In genomic region chr1:168090395-168090794, GRCh38 we compare ENCODE assay signal across 26 cellular contexts.
"Had no signal": no experiment of that assay in that cellular context is flagged by ENCODE, and none has a peak within 500 bp of the region (broad histone marks: within the 10 kb centered on the region; RNA-seq: fewer than 3 reads in every experiment).

No MANE protein-coding gene starts in this region.

- H3K27ac Mint-ChIP-seq: mesothelial cell of epicardium; naive B cell; natural killer cell treated with Interleukin-12 subunit alpha and Interleukin-12 subunit beta and Interleukin-15 and Interleukin-18, amount 100 ng/mL, for 72 hours; stimulated activated memory B cell treated with anti-CD40 and anti-IgM and Interleukin-4, amounts not matched to agents 10 μg/mL and 1 μg/mL and 100 μg/mL, for 72 hours; type B pancreatic cell had no signal

- H2AFZ ChIP-seq: hepatocyte had no signal

- H3K9me3 Mint-ChIP-seq: mesothelial cell of epicardium; naive B cell; natural killer cell treated with Interleukin-12 subunit alpha and Interleukin-12 subunit beta and Interleukin-15 and Interleukin-18, amount 100 ng/mL, for 72 hours; stimulated activated memory B cell treated with anti-CD40 and anti-IgM and Interleukin-4, amounts not matched to agents 10 μg/mL and 1 μg/mL and 100 μg/mL, for 72 hours; type B pancreatic cell had no signal

- H3K27me3 ChIP-seq: foreskin keratinocyte, gastroesophageal sphincter, heart left ventricle, hepatocyte, ovary, sigmoid colon, testis, tibial artery had no signal

- H3K4me3 Mint-ChIP-seq: mesothelial cell of epicardium; naive B cell; natural killer cell treated with Interleukin-12 subunit alpha and Interleukin-12 subunit beta and Interleukin-15 and Interleukin-18, amount 100 ng/mL, for 72 hours; stimulated activated memory B cell treated with anti-CD40 and anti-IgM and Interleukin-4, amounts not matched to agents 10 μg/mL and 1 μg/mL and 100 μg/mL, for 72 hours; type B pancreatic cell had no signal

- H3K4me3 ChIP-seq: gastroesophageal sphincter, heart left ventricle, hepatocyte, lung, mucosa of descending colon, ovary, psoas muscle, sigmoid colon, testis, tibial artery had no signal

- H3K4me2 ChIP-seq: hepatocyte had no signal

- FAIRE-seq: kidney had no signal

- H3K79me2 ChIP-seq: hepatocyte had no signal

- H3K27ac ChIP-seq: epithelial cell of prostate, foreskin keratinocyte, gastroesophageal sphincter, heart left ventricle, hepatocyte, psoas muscle, sigmoid colon, tibial artery had no signal

- H3K9me3 ChIP-seq: gastroesophageal sphincter, heart left ventricle, mucosa of descending colon, ovary, psoas muscle, sigmoid colon, testis, tibial artery had no signal

- H3K36me3 Mint-ChIP-seq: naive B cell; natural killer cell treated with Interleukin-12 subunit alpha and Interleukin-12 subunit beta and Interleukin-15 and Interleukin-18, amount 100 ng/mL, for 72 hours; stimulated activated memory B cell treated with anti-CD40 and anti-IgM and Interleukin-4, amounts not matched to agents 10 μg/mL and 1 μg/mL and 100 μg/mL, for 72 hours had no signal

- H3K27me3 Mint-ChIP-seq: type B pancreatic cell had no signal

- DNase-seq: cortex of kidney; effector CD4-positive, alpha-beta T cell; foreskin keratinocyte; heart left ventricle; kidney; mesenchymal stem cell; mucosa of descending colon; naive B cell; nucleus accumbens; ovary; psoas muscle; right cardiac atrium; sigmoid colon; stimulated activated CD4-positive, alpha-beta T cell treated with anti-CD3 and anti-CD28 coated beads, Interleukin-4, amount 100 ng/mL, for 4 hours; stimulated activated naive CD8-positive, alpha-beta T cell treated with anti-CD3 and anti-CD28 coated beads, Interleukin-15, Interleukin-2, amounts not matched to agents 100 U/mL and 50 U/mL, for 24 hours; substantia nigra; testis; tibial artery had no signal

- H3K4me1 Mint-ChIP-seq: mesothelial cell of epicardium; naive B cell; stimulated activated memory B cell treated with anti-CD40 and anti-IgM and Interleukin-4, amounts not matched to agents 10 μg/mL and 1 μg/mL and 100 μg/mL, for 72 hours had no signal

- H3K4me1 ChIP-seq: foreskin keratinocyte, psoas muscle had no signal

- H3K36me3 ChIP-seq: ovary had no signal
